ENCODE assay signal across 9 cellular contexts in the genomic region with DNA sequence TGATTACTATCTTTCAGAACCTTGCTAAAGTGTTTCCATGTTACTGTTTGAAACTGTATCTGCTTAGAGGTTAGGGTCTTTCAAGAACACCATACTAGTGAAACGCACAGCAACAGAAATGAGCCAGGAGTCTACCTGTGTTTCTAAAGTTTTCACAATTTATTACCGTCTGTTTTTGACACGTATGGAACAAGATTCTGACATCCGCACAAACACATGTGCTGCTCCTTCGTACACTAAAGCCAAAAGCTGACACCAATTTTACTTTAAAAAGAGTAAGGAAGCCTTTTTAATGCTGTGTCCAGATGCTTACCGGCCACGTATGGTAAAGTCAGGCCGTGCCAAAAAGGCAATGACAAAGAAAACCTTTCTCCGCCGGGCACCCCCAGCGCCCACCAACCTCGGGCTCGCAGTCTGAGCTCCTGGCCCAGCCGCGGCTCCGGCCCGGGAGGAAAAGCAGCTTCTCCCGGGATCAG. TPM values are rescaled to one million over a fixed set of nuclear protein-coding genes. Genes with fewer than 3 reads are reported as not detected.
DNase-seq lines count a peak whose midpoint lies in the region; ATAC-seq and TF ChIP-seq lines count a peak whose summit lies in the region.
"Had no signal": no experiment of that assay in that cellular context is flagged by ENCODE, and none has a peak within 500 bp of the region (broad histone marks: within the 10 kb centered on the region; RNA-seq: fewer than 3 reads in every experiment).

No MANE protein-coding gene starts in this region.

- peaks cover 40% of the 10 kb centered on the region for H3K4me1 Mint-ChIP-seq in stimulated activated effector memory CD8-positive, alpha-beta T cell treated with anti-CD3 and anti-CD28 coated beads, Interleukin-12 subunit alpha, Interleukin-12 subunit beta, amount 100 ng/mL, for 72 hours

- peak overlapping the region; percentile 83 for H3K4me3 Mint-ChIP-seq in stimulated activated effector memory CD8-positive, alpha-beta T cell treated with anti-CD3 and anti-CD28 coated beads, Interleukin-12 subunit alpha, Interleukin-12 subunit beta, amount 100 ng/mL, for 72 hours

- DNase-seq in SK-N-MC (ENCODE audit: low read depth, low spot score) (no peak), middle frontal gyrus (ENCODE audit: extremely low spot score, low spot score) (no peak)
- DNase-seq in stimulated activated effector memory CD8-positive, alpha-beta T cell treated with anti-CD3 and anti-CD28 coated beads, Interleukin-12 subunit alpha, Interleukin-12 subunit beta, amount 100 ng/mL, for 72 hours (ENCODE audit: low spot score in 2 of 2), result no peak
- no peak for DNase-seq in stimulated activated CD4-positive, alpha-beta T cell treated with anti-CD3 and anti-CD28 coated beads, Interleukin-1b, Interleukin-23, amount 100 ng/mL, for 48 hours

- H3K9me3 ChIP-seq in SK-N-MC (ENCODE audit: low read depth, low read length) (no peaks in the 10 kb centered on the region), gastroesophageal sphincter (no peaks in the 10 kb centered on the region)

- 4% methylated on average over 8 of the region's 18 CpGs; no CpG with 5 or more reads in 1 of the 2 donors for WGBS in gastroesophageal sphincter (ENCODE audit: low coverage in 1 of 2), 2 donors

- H3K27ac ChIP-seq in 22Rv1 (peak overlapping the region; percentile 72), SK-N-MC (peak overlapping the region; percentile 88), gastroesophageal sphincter (peak overlapping the region; percentile 83 to 89 (median 86))

- TF ChIP-seq CTCF in 22Rv1 (IDR thresholded peaks at IDR 0.05) (no peak), gastroesophageal sphincter (IDR thresholded peaks at IDR 0.05) (no peak)

- H3K4me3 ChIP-seq in SK-N-MC (peak overlapping the region; percentile 84), gastroesophageal sphincter (peak overlapping the region; percentile 65 to 90)

- no peak for TF ChIP-seq POLR2A in gastroesophageal sphincter (IDR thresholded peaks at IDR 0.05)

- no peak for TF ChIP-seq EP300 in gastroesophageal sphincter (IDR thresholded peaks at IDR 0.05)

- ATAC-seq in GM19438 (IDR thresholded peaks at IDR 0.05; ENCODE audit: low read depth, unreplicated experiment) (peak; percentile 5), gastroesophageal sphincter (peak; percentile 42), HG03442 (IDR thresholded peaks at IDR 0.05; ENCODE audit: unreplicated experiment) (no peak)
- no peak for ATAC-seq in stimulated activated effector memory CD8-positive, alpha-beta T cell treated with anti-CD3 and anti-CD28 coated beads, Interleukin-12 subunit alpha, Interleukin-12 subunit beta, amount 100 ng/mL, for 72 hours

- peaks cover 0 to 26% (median 8%) of the 10 kb centered on the region in 3 donors for H3K4me1 ChIP-seq in gastroesophageal sphincter

- no peaks in the 10 kb centered on the region for H3K27me3 ChIP-seq in gastroesophageal sphincter

- peak overlapping the region; percentile 99 for H3K9ac ChIP-seq in SK-N-MC (ENCODE audit: insufficient read length)

- peaks cover 54% of the 10 kb centered on the region for H3K36me3 Mint-ChIP-seq in stimulated activated effector memory CD8-positive, alpha-beta T cell treated with anti-CD3 and anti-CD28 coated beads, Interleukin-12 subunit alpha, Interleukin-12 subunit beta, amount 100 ng/mL, for 72 hours

- H3K36me3 ChIP-seq in SK-N-MC (ENCODE audit: insufficient read depth, low read length) (peaks cover 51% of the 10 kb centered on the region), gastroesophageal sphincter (peaks cover 0 to 40% of the 10 kb centered on the region in 2 donors)

- no peaks in the 10 kb centered on the region for H3K9me3 Mint-ChIP-seq in stimulated activated effector memory CD8-positive, alpha-beta T cell treated with anti-CD3 and anti-CD28 coated beads, Interleukin-12 subunit alpha, Interleukin-12 subunit beta, amount 100 ng/mL, for 72 hours

- peak overlapping the region; percentile 96 for H3K27ac Mint-ChIP-seq in stimulated activated effector memory CD8-positive, alpha-beta T cell treated with anti-CD3 and anti-CD28 coated beads, Interleukin-12 subunit alpha, Interleukin-12 subunit beta, amount 100 ng/mL, for 72 hours

RNA-seq across cellular contexts. Expression of a gene that starts 0.5 kb away (rescaled TPM):
- total RNA-seq in gastroesophageal sphincter, result 1,000 to 10,000 TPM in 1 of 4 donors, 100 to 1,000 TPM in 3; 628 to 1,072 (median 791) TPM

RNA-seq across cellular contexts. Expression of a gene that starts 29.2 kb away (rescaled TPM):
- 1 to 10 TPM in 2 of 4 donors, not detected in 2; 1.4 to 1.7 TPM for total RNA-seq in gastroesophageal sphincter
- total RNA-seq: renal cortical epithelial cell had no signal

RNA-seq across cellular contexts. Expression of a gene that starts 37.7 kb away (rescaled TPM):
- total RNA-seq in gastroesophageal sphincter, result under 1 TPM in 1 of 4 donors, not detected in 3; 0.37 TPM

Comparison
In these comparisons a context has a peak if more than half of its experiments do, and no peak if none do; other contexts are left out.
1. ATAC-seq: peak in GM19438 (single experiment) and gastroesophageal sphincter (single experiment); none in stimulated activated effector memory CD8-positive, alpha-beta T cell treated with anti-CD3 and anti-CD28 coated beads, Interleukin-12 subunit alpha, Interleukin-12 subunit beta, amount 100 ng/mL, for 72 hours (single experiment) and HG03442 (single experiment).
2. Peak in every context shown above with its lines, with median percentiles within 50 percentile points of each other: H3K27ac ChIP-seq.